Comparison of ENCODE assay signal across 14 cellular contexts in genomic region chr6:13378669-13379590, GRCh38. TPM values are rescaled to one million over a fixed set of nuclear protein-coding genes. Genes with fewer than 3 reads are reported as not detected.
A peak's percentile ranks its signal among the peaks of the same experiment; 100 is the strongest.
DNase-seq lines count a peak whose midpoint lies in the region; ATAC-seq and TF ChIP-seq lines count a peak whose summit lies in the region.
"Had no signal": no experiment of that assay in that cellular context is flagged by ENCODE, and none has a peak within 500 bp of the region (broad histone marks: within the 10 kb centered on the region; RNA-seq: fewer than 3 reads in every experiment).

No MANE protein-coding gene starts in this region.

- no peaks in the 10 kb centered on the region for H3K27me3 Mint-ChIP-seq in IgD-negative memory B cell
- H3K27me3 Mint-ChIP-seq: activated naive CD4-positive, alpha-beta T cell treated with anti-CD3 and anti-CD28 coated beads, Interleukin-2, amount 50 U/mL, for 24 hours had no signal

- H3K4me3 Mint-ChIP-seq in IgD-negative memory B cell, result peak overlapping the region in 1 of 4 donors; percentile 10
- H3K4me3 Mint-ChIP-seq: activated CD8-positive, alpha-beta T cell treated with anti-CD3 and anti-CD28 coated beads, Interleukin-2, amount 10 ng/mL, durations not matched to agents 7 days and 5 days; activated naive CD4-positive, alpha-beta T cell treated with anti-CD3 and anti-CD28 coated beads, Interleukin-2, amount 50 U/mL, for 24 hours; nephron had no signal

- peak; percentile 85 for DNase-seq in NCI-H748 (lab: John Stamatoyannopoulos, UW; ENCODE audit: unreplicated experiment)
- DNase-seq in foreskin keratinocyte, result no peak
- DNase-seq in NCI-H2227 (lab: John Stamatoyannopoulos, UW; ENCODE audit: unreplicated experiment), result no peak
- DNase-seq: activated CD8-positive, alpha-beta T cell treated with anti-CD3 and anti-CD28 coated beads, Interleukin-2, amount 10 ng/mL, durations not matched to agents 7 days and 5 days; KG1; T-helper 9 cell had no signal

- ATAC-seq in foreskin keratinocyte (peak; percentile 49), HG02973 (IDR thresholded peaks at IDR 0.05; ENCODE audit: unreplicated experiment) (no peak), GM21786 (IDR thresholded peaks at IDR 0.05; ENCODE audit: unreplicated experiment) (no peak), HG03175 (IDR thresholded peaks at IDR 0.05; ENCODE audit: unreplicated experiment) (no peak)
- ATAC-seq: activated CD8-positive, alpha-beta T cell treated with anti-CD3 and anti-CD28 coated beads, Interleukin-2, amount 10 ng/mL, durations not matched to agents 7 days and 5 days had no signal

- peaks cover 3% of the 10 kb centered on the region for H3K36me3 Mint-ChIP-seq in IgD-negative memory B cell
- H3K36me3 Mint-ChIP-seq: activated naive CD4-positive, alpha-beta T cell treated with anti-CD3 and anti-CD28 coated beads, Interleukin-2, amount 50 U/mL, for 24 hours had no signal

- TF ChIP-seq CTCF in C4-2B (conservative IDR thresholded peaks at IDR 0.05) (no peak), foreskin keratinocyte (conservative IDR thresholded peaks at IDR 0.05) (peak; percentile 38)

- H3K27ac ChIP-seq in C4-2B (peak overlapping the region; percentile 2; the same call in 1 of the 2 replicates), foreskin keratinocyte (no peak overlapping the region)
- H3K27ac ChIP-seq: BLaER1 had no signal

- H3K4me1 Mint-ChIP-seq in IgD-negative memory B cell, result peaks cover 43 to 60% (median 58%) of the 10 kb centered on the region in 3 donors

- no peaks in the 10 kb centered on the region for H3K9me3 Mint-ChIP-seq in IgD-negative memory B cell
- H3K9me3 Mint-ChIP-seq: activated naive CD4-positive, alpha-beta T cell treated with anti-CD3 and anti-CD28 coated beads, Interleukin-2, amount 50 U/mL, for 24 hours; nephron had no signal

- peaks cover 9% of the 10 kb centered on the region for H3K4me1 ChIP-seq in foreskin keratinocyte
- H3K4me1 ChIP-seq: BLaER1 had no signal

- no peaks in the 10 kb centered on the region for H3K27me3 ChIP-seq in foreskin keratinocyte
- H3K27me3 ChIP-seq: BLaER1 had no signal

- H3K27ac Mint-ChIP-seq in IgD-negative memory B cell, result peak overlapping the region; percentile 14 to 69 (median 19)
- H3K27ac Mint-ChIP-seq: activated CD8-positive, alpha-beta T cell treated with anti-CD3 and anti-CD28 coated beads, Interleukin-2, amount 10 ng/mL, durations not matched to agents 7 days and 5 days; activated naive CD4-positive, alpha-beta T cell treated with anti-CD3 and anti-CD28 coated beads, Interleukin-2, amount 50 U/mL, for 24 hours had no signal

RNA-seq across cellular contexts. Expression of gene TBC1D7, which starts 50.6 kb away (rescaled TPM):
- polyA plus RNA-seq in IgD-negative memory B cell (15.7 TPM), foreskin keratinocyte (20.7 and 22.9 TPM in 2 replicates)
- total RNA-seq in foreskin keratinocyte, result 16.7 and 17.7 TPM in 2 replicates
